Comparison of ENCODE assay signal across 27 cellular contexts in genomic region chr10:27730041-27730440, GRCh38. TPM values are rescaled to one million over a fixed set of nuclear protein-coding genes. Genes with fewer than 3 reads are reported as not detected.
"Had no signal": no experiment of that assay in that cellular context is flagged by ENCODE, and none has a peak within 500 bp of the region (broad histone marks: within the 10 kb centered on the region; RNA-seq: fewer than 3 reads in every experiment).

No MANE protein-coding gene starts in this region.

- H3K36me3 ChIP-seq: left lung, lower lobe of right lung, pancreas, prostate gland, transverse colon, upper lobe of left lung, vagina had no signal

- H3K27me3 ChIP-seq: left lung, pancreas, upper lobe of left lung, vagina had no signal

- H3K4me3 ChIP-seq: left lung, lower lobe of right lung, pancreas, prostate gland, skin epidermis, transverse colon, upper lobe of left lung, vagina had no signal

- ATAC-seq: left colon; left lung; lower lobe of right lung; naive thymus-derived CD8-positive, alpha-beta T cell; pancreas; right cardiac atrium; sciatic nerve; stimulated activated effector memory CD8-positive, alpha-beta T cell treated with anti-CD3 and anti-CD28 coated beads, Interleukin-12 subunit alpha, Interleukin-12 subunit beta, amount 100 ng/mL, for 72 hours; stimulated activated naive CD8-positive, alpha-beta T cell treated with anti-CD3 and anti-CD28 coated beads, Interleukin-15, amount 100 ng/mL, for 72 hours had no signal

- H3K4me1 ChIP-seq: left lung, lower lobe of right lung, pancreas, prostate gland, upper lobe of left lung, vagina had no signal

- H3K27ac ChIP-seq: left lung, lower lobe of right lung, pancreas, skin epidermis, transverse colon, upper lobe of left lung, vagina had no signal

- FAIRE-seq: islet of Langerhans, kidney, pancreas had no signal

- DNase-seq: hippocampal formation; immature natural killer cell; kidney; left colon; lower lobe of right lung; mammary epithelial cell; mesenchymal stem cell; naive thymus-derived CD8-positive, alpha-beta T cell; nucleus accumbens; pancreas; posterior cingulate gyrus; retina; right cardiac atrium; stimulated activated CD4-positive, alpha-beta T cell treated with anti-CD3 and anti-CD28 coated beads, Interleukin-4, amount 100 ng/mL, for 24 hours; stimulated activated naive CD4-positive, alpha-beta T cell treated with Interleukin-2 at 50 U/mL for 16 hours; stimulated activated naive CD8-positive, alpha-beta T cell treated with anti-CD3 and anti-CD28 coated beads, Interleukin-15, amount 100 ng/mL, for 72 hours; substantia nigra; transverse colon; upper lobe of left lung had no signal

- H3K9me3 ChIP-seq: left lung, lower lobe of right lung, pancreas, prostate gland, transverse colon, upper lobe of left lung, vagina had no signal

RNA-seq across cellular contexts. Expression of gene MKX, which starts 15.6 kb away (rescaled TPM):
- total RNA-seq: naive thymus-derived CD8-positive, alpha-beta T cell; neural crest cell had no signal
- polyA plus RNA-seq: immature natural killer cell; mammary epithelial cell; naive thymus-derived CD8-positive, alpha-beta T cell had no signal
